In genomic region chr6:111132669-111133068, GRCh38 we compare ENCODE assay signal across 3 cellular contexts. TPM values are rescaled to one million over a fixed set of nuclear protein-coding genes. Genes with fewer than 3 reads are reported as not detected.
"Had no signal": no experiment of that assay in that cellular context is flagged by ENCODE, and none has a peak within 500 bp of the region (broad histone marks: within the 10 kb centered on the region; RNA-seq: fewer than 3 reads in every experiment).

No MANE protein-coding gene starts in this region.

RNA-seq across cellular contexts. Expression of gene SLC16A10, which starts 45.4 kb away (rescaled TPM):
- total RNA-seq: endothelial cell of umbilical vein, glomerular endothelial cell had no signal
- polyA plus RNA-seq: endothelial cell of umbilical vein, foreskin keratinocyte had no signal
